ENCODE assay signal across 1 cellular context in the genomic region with DNA sequence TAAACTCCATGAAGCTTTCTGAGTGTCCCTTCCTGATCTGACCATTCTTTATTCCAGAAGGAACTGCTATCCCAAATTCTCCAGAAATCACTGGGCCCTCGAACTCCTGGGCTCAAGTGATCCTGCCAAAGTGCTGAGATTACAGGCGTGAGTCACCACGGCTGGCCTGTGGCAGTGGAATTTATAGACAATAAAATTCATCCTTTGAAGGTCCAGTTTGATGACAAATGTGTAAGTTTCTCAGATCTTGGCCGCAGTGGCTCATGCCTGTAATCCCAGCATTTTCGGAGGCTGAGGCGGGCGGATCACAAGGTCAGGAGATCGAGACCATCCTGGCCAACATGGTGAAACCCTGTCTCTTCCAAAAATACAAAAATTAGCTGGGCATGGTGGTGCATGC.
A peak's percentile ranks its signal among the peaks of the same experiment; 100 is the strongest.
TF ChIP-seq lines count a peak whose summit lies in the region.

No MANE protein-coding gene starts in this region.

TF ChIP-seq in A549, 52 proteins besides CTCF, POLR2A, EP300 and RAD21 (continued from another document):
- peak; percentile 41; the same call in 1 of the 2 replicates for TF ChIP-seq JUNB (IDR thresholded peaks at IDR 0.05)
- peak; percentile 35; the same call in 1 of the 2 replicates for TF ChIP-seq FOSL2 (IDR thresholded peaks at IDR 0.05)
- TF ChIP-seq FOSL2 (CRISPR knock-in tag; IDR thresholded peaks at IDR 0.05): peak; percentile 40; the same call in 1 of the 2 replicates
